9 cellular contexts compared by ENCODE assay signal in the genomic region with DNA sequence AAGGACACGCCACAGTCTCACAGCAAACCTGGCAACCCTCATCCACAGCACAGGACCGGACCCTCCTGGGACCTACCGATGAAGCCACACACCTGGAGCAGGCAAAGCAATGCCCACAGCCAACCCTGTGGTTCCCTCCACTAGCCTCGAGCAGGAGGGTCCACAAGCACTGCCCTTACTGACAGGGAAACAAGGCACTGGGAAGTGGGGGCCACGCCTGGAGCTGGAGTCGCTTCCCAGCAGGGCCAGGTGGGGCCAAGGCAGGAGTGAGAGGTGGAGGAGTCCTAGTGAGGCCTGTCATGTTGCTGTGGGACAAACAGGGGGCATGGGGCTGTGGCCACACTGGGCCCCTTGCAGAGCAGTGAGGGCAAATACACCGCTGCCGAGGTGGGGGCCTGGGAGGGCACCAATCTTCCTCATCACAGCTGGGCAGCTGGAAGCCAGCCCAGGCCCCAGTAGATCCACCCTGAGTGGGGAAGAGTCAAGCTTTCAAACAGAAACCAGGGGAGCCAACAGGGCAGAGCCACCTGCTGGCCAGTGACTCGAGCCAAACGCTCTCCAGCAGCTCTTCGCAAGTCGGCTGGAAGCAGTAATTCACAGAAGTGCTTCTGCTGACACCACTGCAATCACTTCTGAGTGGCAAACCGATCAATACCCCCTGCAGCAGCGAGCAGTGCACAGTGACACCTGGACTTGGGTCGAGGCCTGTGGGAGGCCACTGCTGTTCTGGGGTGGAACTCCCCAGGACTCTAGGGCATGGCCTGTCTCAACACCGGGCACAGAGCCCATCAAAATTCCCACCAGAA. TPM values are rescaled to one million over a fixed set of nuclear protein-coding genes. Genes with fewer than 3 reads are reported as not detected.
DNase-seq lines count a peak whose midpoint lies in the region; ATAC-seq, FAIRE-seq and TF ChIP-seq lines count a peak whose summit lies in the region.
"Had no signal": no experiment of that assay in that cellular context is flagged by ENCODE, and none has a peak within 500 bp of the region (broad histone marks: within the 10 kb centered on the region; RNA-seq: fewer than 3 reads in every experiment).

No MANE protein-coding gene starts in this region.

- CTCF ChIA-PET in K562 (lab: Yijun Ruan, JAX; ENCODE audit: low intra/inter-chr PET ratio) = no interaction called here
- CTCF ChIA-PET in CD4-positive, alpha-beta memory T cell (lab: Charles Lee; ENCODE audit: partially characterized antibody) = interaction anchor here (1.3 kb wide), 1 partner anchor 36 kb away, joined by 3 read pairs; no protein-coding TSS in a partner anchor

- H3K9me1 ChIP-seq in K562 (ENCODE audit: control insufficient read depth, insufficient read depth, low read length) = no peaks in the 10 kb centered on the region

- TF ChIP-seq EP300 in K562 (IDR thresholded peaks at IDR 0.05; ENCODE audit: low read length) = no peak

- H3K36me3 ChIP-seq in K562 (ENCODE audit: control insufficient read depth, insufficient read depth, low read length) = no peaks in the 10 kb centered on the region
- no peaks in the 10 kb centered on the region for H3K36me3 ChIP-seq in uterus
- H3K36me3 ChIP-seq in CD4-positive, alpha-beta memory T cell (ENCODE audit: insufficient read depth, low read length) = no peaks in the 10 kb centered on the region

- TF ChIP-seq CTCF in K562 (IDR thresholded peaks at IDR 0.05 in 2 of 3, conservative IDR thresholded peaks at IDR 0.05 in 1 of 3; ENCODE audit: insufficient read depth in 2 of 3, low read depth in 1 of 3, low read length in 3 of 3) = peak in 1 of 3 experiments; percentile 4; a peak in 1 of 6 replicates
- peak in 1 of 4 experiments; percentile 12 for TF ChIP-seq CTCF in uterus (IDR thresholded peaks at IDR 0.05)

- no peaks in the 10 kb centered on the region; a peak in 1 of 5 replicates for H3K4me1 ChIP-seq in K562 (replicated peaks in 1 of 2; ENCODE audit: control insufficient read depth in 2 of 2, insufficient read depth in 2 of 2, low read length in 2 of 2)
- H3K4me1 ChIP-seq in uterus = no peaks in the 10 kb centered on the region
- H3K4me1 ChIP-seq in CD4-positive, alpha-beta memory T cell (ENCODE audit: insufficient read depth, low read length) = no peaks in the 10 kb centered on the region

- no TSS peak for BruUV-seq in K562 (replicated peaks; lab: Mats Ljungman, UMichigan)

- in situ Hi-C loops in K562 (cut with MboI) = no loop called here

- no peaks in the 10 kb centered on the region for H3K36me3 Mint-ChIP-seq in CD4-positive, alpha-beta memory T cell

- H3K9me3 ChIP-seq in K562 (replicated peaks; ENCODE audit: control insufficient read depth, insufficient read depth, low read depth, low read length) (no peaks in the 10 kb centered on the region), uterus (no peaks in the 10 kb centered on the region)
- H3K9me3 ChIP-seq in CD4-positive, alpha-beta memory T cell (ENCODE audit: control insufficient read depth in 1 of 2, low read length in 2 of 2) = no peaks in the 10 kb centered on the region

- H4K20me1 ChIP-seq in K562 (replicated peaks; ENCODE audit: control insufficient read depth, insufficient read depth, low read length) = no peaks in the 10 kb centered on the region

- no peak for FAIRE-seq in K562 (lab: Jason Lieb, UNC)

- 0% methylated on average over 11 of the region's 16 CpGs for WGBS in K562 (ENCODE audit: insufficient coverage, low coverage, missing lambda C conversion rate)

- intact Hi-C loops in K562 (cut with micrococcal nuclease) (no loop called here), uterus (cut with DNase I; ENCODE audit: low total_unique reads) (no loop called here)
- intact Hi-C loops in CD4-positive, alpha-beta memory T cell (cut with micrococcal nuclease) = no loop called here

- no peak for TF ChIP-seq POLR2A in K562 (conservative IDR thresholded peaks at IDR 0.05)
- TF ChIP-seq POLR2A in uterus (IDR thresholded peaks at IDR 0.05) = no peak

- H3K9me3 Mint-ChIP-seq in CD4-positive, alpha-beta memory T cell = peaks cover 0 to 3% (median 0%) of the 10 kb centered on the region in 8 donors
- H3K9me3 Mint-ChIP-seq: activated B cell treated with CpG ODN at 0.5 μM for 24 hours had no signal

- H3K4me2 ChIP-seq in K562 (ENCODE audit: insufficient read depth, low read length) = no peak overlapping the region

- peaks cover 19% of the 10 kb centered on the region in 2 donors for H3K27me3 Mint-ChIP-seq in CD4-positive, alpha-beta memory T cell

- H3K4me1 Mint-ChIP-seq in CD4-positive, alpha-beta memory T cell = no peaks in the 10 kb centered on the region
- H3K4me1 Mint-ChIP-seq: activated B cell treated with CpG ODN at 0.5 μM for 24 hours had no signal

- ATAC-seq in K562 (peak; percentile 44; the same call in 2 of the 3 replicates), HG03196 (IDR thresholded peaks at IDR 0.05; ENCODE audit: unreplicated experiment) (no peak)

- TF ChIP-seq RAD21 in K562 (CRISPR knock-in tag; conservative IDR thresholded peaks at IDR 0.05 in 1 of 2, IDR thresholded peaks at IDR 0.05 in 1 of 2) = no peak

- POLR2A ChIA-PET in K562 (lab: Yijun Ruan, JAX) = interaction anchor here (0.6 kb wide), 1 partner anchor 409 kb away, joined by 3 read pairs; no protein-coding TSS in a partner anchor
- POLR2A ChIA-PET in CD4-positive, alpha-beta memory T cell (lab: Charles Lee; ENCODE audit: partially characterized antibody) = no interaction called here

- no peak overlapping the region for H3K9ac ChIP-seq in K562 (ENCODE audit: insufficient read depth in 1 of 2, low read depth in 2 of 2, low read length in 2 of 2)

- H3K27me3 ChIP-seq in K562 (ENCODE audit: control insufficient read depth in 2 of 2, insufficient read depth in 2 of 2, low read length in 2 of 2) (peaks cover 8 to 41% of the 10 kb centered on the region in 2 experiments; a peak in 4 of 5 replicates), uterus (no peaks in the 10 kb centered on the region)
- H3K27me3 ChIP-seq in CD4-positive, alpha-beta memory T cell (ENCODE audit: insufficient read depth, low read length) = no peaks in the 10 kb centered on the region

- H3K4me3 ChIP-seq in K562 (no peak overlapping the region), uterus (no peak overlapping the region)
- H3K4me3 ChIP-seq in CD4-positive, alpha-beta memory T cell (ENCODE audit: low read length in 2 of 2) = no peak overlapping the region

- no peaks in the 10 kb centered on the region for H3K79me2 ChIP-seq in K562 (ENCODE audit: control insufficient read depth, insufficient read depth, low read length)

- peak; percentile 20 for DNase-seq in EH (ENCODE audit: low read depth)
- DNase-seq in NCI-H1092 treated with DMSO at 0.1 percent for 48 hours (lab: John Stamatoyannopoulos, UW) = peak; percentile 37
- no peak for DNase-seq in K562 (ENCODE audit: extremely low read depth in 1 of 4, low spot score in 3 of 4)
- peak; percentile 41 for DNase-seq in mucosa of gallbladder (ENCODE audit: low spot score)
- DNase-seq in uterus = no peak
- DNase-seq in CD4-positive, alpha-beta memory T cell = no peak
- no peak for DNase-seq in stimulated activated CD4-positive, alpha-beta T cell treated with anti-CD3 and anti-CD28 coated beads, Interleukin-1b, Interleukin-23, amount 100 ng/mL, for 48 hours
- DNase-seq: activated B cell treated with CpG ODN at 0.5 μM for 24 hours had no signal

- no peak overlapping the region for H3K27ac ChIP-seq in K562 (ENCODE audit: extremely low read depth, low read depth, low read length)
- no peak overlapping the region for H3K27ac ChIP-seq in uterus
- H3K27ac ChIP-seq in CD4-positive, alpha-beta memory T cell (ENCODE audit: low read depth, low read length) = no peak overlapping the region

- no peak overlapping the region for H3K27ac Mint-ChIP-seq in CD4-positive, alpha-beta memory T cell
- H3K27ac Mint-ChIP-seq: activated B cell treated with CpG ODN at 0.5 μM for 24 hours had no signal

- H3K4me3 Mint-ChIP-seq in CD4-positive, alpha-beta memory T cell = no peak overlapping the region
- H3K4me3 Mint-ChIP-seq: activated B cell treated with CpG ODN at 0.5 μM for 24 hours had no signal

- H2AFZ ChIP-seq in K562 (ENCODE audit: low read depth, low read length) = no peak overlapping the region

RNA-seq across cellular contexts. Expression of gene SULT4A1, which starts 13.7 kb away (rescaled TPM):
- total RNA-seq in K562 (2011; cell fraction: chromatin; rRNA removed; ENCODE audit: low replicate concordance) = 0.46 and 0.81 TPM in 2 replicates
- 0.33 and 0.66 TPM in 2 replicates for total RNA-seq in K562 (2011; cell fraction: nucleolus; rRNA removed)
- total RNA-seq in K562 (2011; cell fraction: nucleoplasm; rRNA removed) = 0.23 and 0.29 TPM in 2 replicates
- total RNA-seq in K562 (2014; rRNA removed) (0.08 TPM in 1 of 2 replicates, not detected in the other), K562 (2014; rRNA removed; fragmentation: Illumina TruSeq; extraction: Trizol) (0.07 and 0.10 TPM in 2 replicates), K562 (2015; rRNA removed; fragmentation: Illumina TruSeq; extraction: Trizol) (0.08 TPM in 1 of 2 replicates, not detected in the other), K562 (2021) (0.11 and 0.20 TPM in 2 replicates), mucosa of gallbladder (0.43 TPM), uterus (1 to 10 TPM in 1 of 4 donors, not detected in 3; 2.1 TPM)
- polyA plus RNA-seq in K562 (2011; rRNA removed) (0.09 and 0.14 TPM in 2 replicates), K562 (2014; fragmentation: Illumina TruSeq; extraction: Trizol) (0.06 and 0.10 TPM in 2 replicates), K562 (2014; fragmentation: Nextera tagmentation; extraction: Ambion mirVana) (under 1 TPM in 1 of 2 experiments, not detected in 1; 0.03 TPM), K562 (2014; rRNA removed) (0.07 and 0.11 TPM in 2 replicates)
- polyA plus RNA-seq in K562 (2011; cell fraction: cytosol; rRNA removed) = 0.12 TPM in 1 of 2 replicates, not detected in the other
- 1.6 and 2.7 TPM in 2 replicates for polyA plus RNA-seq in K562 (2011; cell fraction: nucleus; rRNA removed)
- 0.09 and 0.64 TPM in 2 replicates for polyA plus RNA-seq in K562 (2012)
- 0.09 and 0.18 TPM in 2 replicates for polyA minus RNA-seq in K562 (2011; rRNA and poly(A)+ RNA removed)
- 0.29 TPM in 1 of 2 replicates, not detected in the other for polyA minus RNA-seq in K562 (2011; cell fraction: cytosol; rRNA and poly(A)+ RNA removed)
- polyA minus RNA-seq in K562 (2011; cell fraction: nucleus; rRNA and poly(A)+ RNA removed) = 0.27 and 0.67 TPM in 2 replicates
- total RNA-seq in CD4-positive, alpha-beta memory T cell = not detected
- not detected for polyA plus RNA-seq in CD4-positive, alpha-beta memory T cell
- total RNA-seq: activated B cell treated with CpG ODN at 0.5 μM for 24 hours had no signal

RNA-seq across cellular contexts. Expression of gene EFCAB6, which starts 36.5 kb away (rescaled TPM):
- total RNA-seq in K562 (2011; cell fraction: chromatin; rRNA removed; ENCODE audit: low replicate concordance) = not detected in 2 replicates
- total RNA-seq in K562 (2011; cell fraction: nucleolus; rRNA removed) = not detected in 2 replicates
- total RNA-seq in K562 (2011; cell fraction: nucleoplasm; rRNA removed) = not detected in 2 replicates
- not detected in 2 replicates for total RNA-seq in K562 (2014; rRNA removed)
- not detected in 2 replicates for total RNA-seq in K562 (2014; rRNA removed; fragmentation: Illumina TruSeq; extraction: Trizol)
- not detected in 2 replicates for total RNA-seq in K562 (2015; rRNA removed; fragmentation: Illumina TruSeq; extraction: Trizol)
- total RNA-seq in K562 (2021) = not detected in 2 replicates
- polyA plus RNA-seq in K562 (2011; rRNA removed) = 0.06 TPM in 1 of 2 replicates, not detected in the other
- not detected in 2 replicates for polyA plus RNA-seq in K562 (2011; cell fraction: cytosol; rRNA removed)
- polyA plus RNA-seq in K562 (2011; cell fraction: nucleus; rRNA removed) = not detected in 2 replicates
- 0.05 TPM in 1 of 2 replicates, not detected in the other for polyA plus RNA-seq in K562 (2012)
- polyA plus RNA-seq in K562 (2014; fragmentation: Illumina TruSeq; extraction: Trizol) = not detected in 2 replicates
- polyA plus RNA-seq in K562 (2014; fragmentation: Nextera tagmentation; extraction: Ambion mirVana) = not detected
- not detected in 2 replicates for polyA plus RNA-seq in K562 (2014; rRNA removed)
- not detected in 2 replicates for polyA minus RNA-seq in K562 (2011; rRNA and poly(A)+ RNA removed)
- not detected in 2 replicates for polyA minus RNA-seq in K562 (2011; cell fraction: cytosol; rRNA and poly(A)+ RNA removed)
- not detected in 2 replicates for polyA minus RNA-seq in K562 (2011; cell fraction: nucleus; rRNA and poly(A)+ RNA removed)
- 4.1 TPM for total RNA-seq in mucosa of gallbladder
- total RNA-seq in uterus = 1 to 10 TPM; 2.0 to 8.4 (median 5.7) TPM
- under 1 TPM; 0.84 to 0.91 TPM for total RNA-seq in CD4-positive, alpha-beta memory T cell
- under 1 TPM in 1 of 2 donors, not detected in 1; 0.15 TPM for polyA plus RNA-seq in CD4-positive, alpha-beta memory T cell
- total RNA-seq: activated B cell treated with CpG ODN at 0.5 μM for 24 hours had no signal

RNA-seq across cellular contexts. Expression of gene PNPLA5, which starts 43.2 kb away (rescaled TPM):
- total RNA-seq in K562 (2011; cell fraction: chromatin; rRNA removed; ENCODE audit: low replicate concordance) = not detected in 2 replicates
- total RNA-seq in K562 (2011; cell fraction: nucleolus; rRNA removed) = not detected in 2 replicates
- not detected in 2 replicates for total RNA-seq in K562 (2011; cell fraction: nucleoplasm; rRNA removed)
- not detected in 2 replicates for total RNA-seq in K562 (2014; rRNA removed)
- total RNA-seq in K562 (2014; rRNA removed; fragmentation: Illumina TruSeq; extraction: Trizol) = not detected in 2 replicates
- total RNA-seq in K562 (2015; rRNA removed; fragmentation: Illumina TruSeq; extraction: Trizol) = not detected in 2 replicates
- total RNA-seq in K562 (2021) = not detected in 2 replicates
- not detected in 2 replicates for polyA plus RNA-seq in K562 (2011; rRNA removed)
- polyA plus RNA-seq in K562 (2011; cell fraction: cytosol; rRNA removed) = not detected in 2 replicates
- polyA plus RNA-seq in K562 (2011; cell fraction: nucleus; rRNA removed) = not detected in 2 replicates
- polyA plus RNA-seq in K562 (2012) = not detected in 2 replicates
- polyA plus RNA-seq in K562 (2014; fragmentation: Illumina TruSeq; extraction: Trizol) = not detected in 2 replicates
- not detected for polyA plus RNA-seq in K562 (2014; fragmentation: Nextera tagmentation; extraction: Ambion mirVana)
- not detected in 2 replicates for polyA plus RNA-seq in K562 (2014; rRNA removed)
- polyA minus RNA-seq in K562 (2011; rRNA and poly(A)+ RNA removed) = not detected in 2 replicates
- not detected in 2 replicates for polyA minus RNA-seq in K562 (2011; cell fraction: cytosol; rRNA and poly(A)+ RNA removed)
- polyA minus RNA-seq in K562 (2011; cell fraction: nucleus; rRNA and poly(A)+ RNA removed) = not detected in 2 replicates
- total RNA-seq in mucosa of gallbladder = not detected
- not detected for total RNA-seq in uterus
- not detected for total RNA-seq in CD4-positive, alpha-beta memory T cell
- polyA plus RNA-seq in CD4-positive, alpha-beta memory T cell = not detected
- total RNA-seq: activated B cell treated with CpG ODN at 0.5 μM for 24 hours had no signal

Comparison
In these comparisons a context has a peak if more than half of its experiments do, and no peak if none do; other contexts are left out.
1. DNase-seq: peak in EH (single experiment), NCI-H1092 treated with DMSO at 0.1 percent for 48 hours (single experiment) and mucosa of gallbladder (single experiment); none in K562 (0 of 4), uterus (0 of 2), CD4-positive, alpha-beta memory T cell (0 of 5) and stimulated activated CD4-positive, alpha-beta T cell treated with anti-CD3 and anti-CD28 coated beads, Interleukin-1b, Interleukin-23, amount 100 ng/mL, for 48 hours (single experiment).